In genomic region chr3:193812791-193813505, GRCh38 we compare ENCODE assay signal across 28 cellular contexts.
DNase-seq lines count a peak whose midpoint lies in the region; ATAC-seq and TF ChIP-seq lines count a peak whose summit lies in the region.
"Had no signal": no experiment of that assay in that cellular context is flagged by ENCODE, and none has a peak within 500 bp of the region (broad histone marks: within the 10 kb centered on the region; RNA-seq: fewer than 3 reads in every experiment).

No MANE protein-coding gene starts in this region.

- peaks cover 3% of the 10 kb centered on the region; the same call in 1 of the 2 replicates for H3K27me3 ChIP-seq in H7 (ENCODE audit: control insufficient read depth, insufficient read depth, low read length)
- no peaks in the 10 kb centered on the region for H3K27me3 ChIP-seq in hepatocyte
- H3K27me3 ChIP-seq: stomach had no signal

- H3K4me1 Mint-ChIP-seq in nephron = peaks cover 49% of the 10 kb centered on the region
- H3K4me1 Mint-ChIP-seq in stimulated activated effector memory CD8-positive, alpha-beta T cell treated with anti-CD3 and anti-CD28 coated beads, Interleukin-12 subunit alpha, Interleukin-12 subunit beta, amount 100 ng/mL, for 72 hours = no peaks in the 10 kb centered on the region
- H3K4me1 Mint-ChIP-seq: CD14-positive monocyte; central memory CD8-positive, alpha-beta T cell; immature natural killer cell; naive thymus-derived CD8-positive, alpha-beta T cell had no signal

- H3K27me3 Mint-ChIP-seq in nephron (ENCODE audit: low read depth) = peaks cover 39% of the 10 kb centered on the region
- H3K27me3 Mint-ChIP-seq: activated CD4-positive, alpha-beta memory T cell treated with anti-CD3 and anti-CD28 coated beads for 36 hours; central memory CD8-positive, alpha-beta T cell had no signal

- no peak overlapping the region for H3K4me3 Mint-ChIP-seq in nephron
- H3K4me3 Mint-ChIP-seq in stimulated activated effector memory CD8-positive, alpha-beta T cell treated with anti-CD3 and anti-CD28 coated beads, Interleukin-12 subunit alpha, Interleukin-12 subunit beta, amount 100 ng/mL, for 72 hours = no peak overlapping the region
- H3K4me3 Mint-ChIP-seq: activated CD4-positive, alpha-beta memory T cell treated with anti-CD3 and anti-CD28 coated beads for 36 hours; CD14-positive monocyte; central memory CD8-positive, alpha-beta T cell; immature natural killer cell; naive thymus-derived CD8-positive, alpha-beta T cell had no signal

- no peak for TF ChIP-seq CTCF in hepatocyte (IDR thresholded peaks at IDR 0.05; ENCODE audit: poor library complexity)
- TF ChIP-seq CTCF in nephron (IDR thresholded peaks at IDR 0.05; ENCODE audit: unreplicated experiment in 3 of 3) = no peak
- TF ChIP-seq CTCF in OCI-LY7 (conservative IDR thresholded peaks at IDR 0.05; ENCODE audit: low read length) = no peak

- POLR2A ChIA-PET in OCI-LY7 (lab: Charles Lee) = interaction anchor here (1.2 kb wide), 1 partner anchor 11 kb away, joined by 3 read pairs; no protein-coding TSS in a partner anchor

- DNase-seq in H7 (peak; percentile 69), NCI-H526 (lab: John Stamatoyannopoulos, UW) (peak; percentile 77), hepatocyte (ENCODE audit: low spot score) (no peak), OCI-LY7 (ENCODE audit: low spot score) (no peak)
- DNase-seq in stimulated activated effector memory CD8-positive, alpha-beta T cell treated with anti-CD3 and anti-CD28 coated beads, Interleukin-12 subunit alpha, Interleukin-12 subunit beta, amount 100 ng/mL, for 72 hours (ENCODE audit: low spot score in 2 of 2) = no peak
- no peak for DNase-seq in stimulated activated CD4-positive, alpha-beta T cell treated with anti-CD3 and anti-CD28 coated beads, Interleukin-4, amount 100 ng/mL, for 1 hour
- DNase-seq: activated CD4-positive, alpha-beta memory T cell treated with anti-CD3 and anti-CD28 coated beads for 36 hours; activated CD4-positive, CD25-positive, alpha-beta regulatory T cell; activated gamma-delta T cell; activated T-cell treated with anti-CD3 and anti-CD28 coated beads, Interleukin-2, amount 50 U/mL, for 1 hour; EL; immature natural killer cell; KG1; naive thymus-derived CD8-positive, alpha-beta T cell; NCI-H1436; NCI-H2171 treated with DMSO at 0.1 percent for 48 hours; NCI-H748 treated with DMSO at 0.1 percent for 48 hours; SHP77; stimulated activated CD4-positive, alpha-beta T cell treated with anti-CD3 and anti-CD28 coated beads, Interleukin-15, amount 100 ng/mL, for 24 hours; stomach; SW 1271; tibial artery had no signal

- peak overlapping the region; percentile 39 to 65 (median 50) for H3K27ac Mint-ChIP-seq in nephron
- H3K27ac Mint-ChIP-seq in stimulated activated effector memory CD8-positive, alpha-beta T cell treated with anti-CD3 and anti-CD28 coated beads, Interleukin-12 subunit alpha, Interleukin-12 subunit beta, amount 100 ng/mL, for 72 hours = no peak overlapping the region
- H3K27ac Mint-ChIP-seq: activated CD4-positive, alpha-beta memory T cell treated with anti-CD3 and anti-CD28 coated beads for 36 hours; CD14-positive monocyte; immature natural killer cell; naive thymus-derived CD8-positive, alpha-beta T cell had no signal

- no peaks in the 10 kb centered on the region for H3K9me3 Mint-ChIP-seq in nephron
- no peaks in the 10 kb centered on the region for H3K9me3 Mint-ChIP-seq in stimulated activated effector memory CD8-positive, alpha-beta T cell treated with anti-CD3 and anti-CD28 coated beads, Interleukin-12 subunit alpha, Interleukin-12 subunit beta, amount 100 ng/mL, for 72 hours
- H3K9me3 Mint-ChIP-seq: activated CD4-positive, alpha-beta memory T cell treated with anti-CD3 and anti-CD28 coated beads for 36 hours; CD14-positive monocyte; central memory CD8-positive, alpha-beta T cell; immature natural killer cell; naive thymus-derived CD8-positive, alpha-beta T cell had no signal

- H4K20me1 ChIP-seq in hepatocyte (ENCODE audit: insufficient read depth, poor library complexity, severe bottlenecking) (no peaks in the 10 kb centered on the region), OCI-LY7 (ENCODE audit: insufficient read depth, low read length) (no peaks in the 10 kb centered on the region)

- no peaks in the 10 kb centered on the region for H3K79me2 ChIP-seq in hepatocyte
- H3K79me2 ChIP-seq in OCI-LY7 (ENCODE audit: insufficient read depth, low read depth, low read length) = no peaks in the 10 kb centered on the region

- ATAC-seq in stimulated activated effector memory CD8-positive, alpha-beta T cell treated with anti-CD3 and anti-CD28 coated beads, Interleukin-12 subunit alpha, Interleukin-12 subunit beta, amount 100 ng/mL, for 72 hours = no peak
- no peak for ATAC-seq in HG02610 (IDR thresholded peaks at IDR 0.05; ENCODE audit: unreplicated experiment)
- ATAC-seq: left lobe of liver; naive thymus-derived CD8-positive, alpha-beta T cell; sciatic nerve had no signal

- WGBS in hepatocyte (ENCODE audit: low lambda C conversion rate, missing lambda C conversion rate) = 65% methylated on average over 7 of the region's 7 CpGs

- H3K27ac ChIP-seq in hepatocyte (peak overlapping the region; percentile 86), OCI-LY7 (ENCODE audit: low read depth, low read length, poor library complexity, severe bottlenecking) (no peak overlapping the region)
- H3K27ac ChIP-seq: stomach, tibial artery had no signal

- CTCF ChIA-PET in OCI-LY7 (lab: Charles Lee; ENCODE audit: unreplicated experiment) = no interaction called here

- intact Hi-C loops in OCI-LY7 (cut with micrococcal nuclease; ENCODE audit: unreplicated experiment) = no loop called here

- H3K9me2 ChIP-seq in hepatocyte (replicated peaks; ENCODE audit: insufficient read depth) (no peaks in the 10 kb centered on the region), OCI-LY7 (ENCODE audit: insufficient read depth, low read length) (no peaks in the 10 kb centered on the region)

- H3K4me3 ChIP-seq in H7 (ENCODE audit: insufficient read depth, low read depth, low read length) (no peak overlapping the region), hepatocyte (no peak overlapping the region), OCI-LY7 (ENCODE audit: low read depth, low read length, poor library complexity, severe bottlenecking) (no peak overlapping the region)
- H3K4me3 ChIP-seq: stomach, tibial artery had no signal

- BruUV-seq in OCI-LY7 (replicated peaks; lab: Mats Ljungman, UMichigan) = no TSS peak

- H3K9me3 ChIP-seq in hepatocyte (ENCODE audit: low read depth) (no peaks in the 10 kb centered on the region), OCI-LY7 (ENCODE audit: low read length) (no peaks in the 10 kb centered on the region)
- H3K9me3 ChIP-seq: stomach, tibial artery had no signal

- no peaks in the 10 kb centered on the region for H3K36me3 Mint-ChIP-seq in nephron (ENCODE audit: low read depth)
- H3K36me3 Mint-ChIP-seq in stimulated activated effector memory CD8-positive, alpha-beta T cell treated with anti-CD3 and anti-CD28 coated beads, Interleukin-12 subunit alpha, Interleukin-12 subunit beta, amount 100 ng/mL, for 72 hours = no peaks in the 10 kb centered on the region
- H3K36me3 Mint-ChIP-seq: activated CD4-positive, alpha-beta memory T cell treated with anti-CD3 and anti-CD28 coated beads for 36 hours; CD14-positive monocyte; immature natural killer cell; naive thymus-derived CD8-positive, alpha-beta T cell had no signal

- peak overlapping the region; percentile 51 for H3K4me2 ChIP-seq in hepatocyte
- H3K4me2 ChIP-seq in OCI-LY7 (ENCODE audit: low read length) = no peak overlapping the region

- H3K36me3 ChIP-seq in H7 (replicated peaks; ENCODE audit: control insufficient read depth, insufficient read depth, low read length) = no peaks in the 10 kb centered on the region
- no peaks in the 10 kb centered on the region for H3K36me3 ChIP-seq in hepatocyte (replicated peaks; ENCODE audit: insufficient read depth, low read depth)
- no peaks in the 10 kb centered on the region for H3K36me3 ChIP-seq in OCI-LY7 (ENCODE audit: insufficient read depth, low read length)
- H3K36me3 ChIP-seq: stomach, tibial artery had no signal

- no peak overlapping the region for H2AFZ ChIP-seq in hepatocyte
- no peak overlapping the region for H2AFZ ChIP-seq in OCI-LY7 (ENCODE audit: low read length)

- peaks cover 37% of the 10 kb centered on the region for H3K4me1 ChIP-seq in hepatocyte (ENCODE audit: insufficient read depth)
- H3K4me1 ChIP-seq in OCI-LY7 (ENCODE audit: insufficient read depth, low read length, poor library complexity, severe bottlenecking) = no peaks in the 10 kb centered on the region

Comparison
In these comparisons a context has a peak if more than half of its experiments do, and no peak if none do; other contexts are left out.
1. DNase-seq: peak in H7 (single experiment) and NCI-H526 (2 of 2); none in hepatocyte (single experiment), stimulated activated effector memory CD8-positive, alpha-beta T cell treated with anti-CD3 and anti-CD28 coated beads, Interleukin-12 subunit alpha, Interleukin-12 subunit beta, amount 100 ng/mL, for 72 hours (0 of 2), OCI-LY7 (single experiment) and stimulated activated CD4-positive, alpha-beta T cell treated with anti-CD3 and anti-CD28 coated beads, Interleukin-4, amount 100 ng/mL, for 1 hour (single experiment).